In the genomic region with DNA sequence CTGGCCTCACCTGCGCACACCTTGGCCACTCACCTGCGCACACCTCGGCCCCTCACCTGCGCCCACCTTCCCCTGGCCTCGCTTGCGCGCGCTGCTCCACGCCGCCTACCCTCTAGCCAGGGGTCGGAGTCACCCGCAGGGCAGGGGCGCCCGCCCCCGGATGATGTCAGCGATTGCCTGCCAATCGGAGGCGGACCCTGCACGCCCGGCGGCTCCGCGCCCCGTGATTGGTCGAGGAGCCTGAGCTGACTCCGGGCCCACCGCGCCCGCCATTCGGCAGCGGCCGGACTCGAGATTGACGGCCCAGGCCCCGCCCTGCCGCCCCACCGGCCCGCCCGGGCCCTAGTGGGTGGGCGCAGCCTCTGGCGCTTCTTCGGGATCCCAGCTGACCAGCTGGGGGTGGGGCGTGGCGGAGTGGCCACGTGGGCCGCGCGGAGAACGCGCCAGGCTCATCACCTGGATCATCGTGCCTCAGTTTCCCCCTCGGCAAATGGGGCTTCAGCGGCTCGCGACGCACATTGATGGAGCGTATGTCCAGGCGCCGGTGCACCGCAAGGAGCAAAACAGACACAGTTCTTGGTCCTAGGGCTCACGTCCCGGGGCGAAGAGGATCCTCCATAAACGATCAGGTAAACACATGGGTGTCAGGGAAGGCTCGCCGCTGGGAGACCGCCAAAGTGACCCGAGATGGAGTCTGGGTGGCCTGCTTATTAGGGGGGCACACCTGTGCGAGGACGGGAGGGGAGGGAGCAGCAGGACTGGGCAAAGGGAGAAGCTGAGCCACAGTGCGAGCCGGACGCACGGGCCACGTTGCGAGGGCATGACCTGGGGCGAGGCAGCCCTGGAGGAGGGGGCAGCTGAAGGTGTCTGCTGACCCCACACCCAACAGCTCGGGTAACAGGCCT, we compare ENCODE assay signal across 8 cellular contexts. TPM values are rescaled to one million over a fixed set of nuclear protein-coding genes. Genes with fewer than 3 reads are reported as not detected.
A peak's percentile ranks its signal among the peaks of the same experiment; 100 is the strongest.
DNase-seq lines count a peak whose midpoint lies in the region; ATAC-seq and TF ChIP-seq lines count a peak whose summit lies in the region.

A gene with protein sequence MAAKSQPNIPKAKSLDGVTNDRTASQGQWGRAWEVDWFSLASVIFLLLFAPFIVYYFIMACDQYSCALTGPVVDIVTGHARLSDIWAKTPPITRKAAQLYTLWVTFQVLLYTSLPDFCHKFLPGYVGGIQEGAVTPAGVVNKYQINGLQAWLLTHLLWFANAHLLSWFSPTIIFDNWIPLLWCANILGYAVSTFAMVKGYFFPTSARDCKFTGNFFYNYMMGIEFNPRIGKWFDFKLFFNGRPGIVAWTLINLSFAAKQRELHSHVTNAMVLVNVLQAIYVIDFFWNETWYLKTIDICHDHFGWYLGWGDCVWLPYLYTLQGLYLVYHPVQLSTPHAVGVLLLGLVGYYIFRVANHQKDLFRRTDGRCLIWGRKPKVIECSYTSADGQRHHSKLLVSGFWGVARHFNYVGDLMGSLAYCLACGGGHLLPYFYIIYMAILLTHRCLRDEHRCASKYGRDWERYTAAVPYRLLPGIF (minus strand): TSS at position 137 of the 905 bp plus-strand sequence. CDS start 3,441 bp downstream, outside the sequence.

- peak within 1 kb of the TSS; percentile 80 for H3K9ac ChIP-seq in mucosa of stomach (ENCODE audit: low read length)

- no peaks in the 10 kb centered on the region for H3K27me3 Mint-ChIP-seq in activated T-cell treated with anti-CD3 and anti-CD28 coated beads, Interleukin-2, amount 50 U/mL, for 24 hours

- peaks cover 70% of the 10 kb centered on the region for H3K36me3 Mint-ChIP-seq in activated T-cell treated with anti-CD3 and anti-CD28 coated beads, Interleukin-2, amount 50 U/mL, for 24 hours (ENCODE audit: low read depth)

- peak within 1 kb of the TSS; percentile 94 for H3K27ac Mint-ChIP-seq in activated T-cell treated with anti-CD3 and anti-CD28 coated beads, Interleukin-2, amount 50 U/mL, for 24 hours

- H3K4me3 Mint-ChIP-seq in activated T-cell treated with anti-CD3 and anti-CD28 coated beads, Interleukin-2, amount 50 U/mL, for 24 hours, result peak within 1 kb of the TSS; percentile 96

- ATAC-seq in GM21723 (IDR thresholded peaks at IDR 0.05; ENCODE audit: unreplicated experiment), result peak; percentile 74

- H3K27me3 ChIP-seq in mucosa of stomach (ENCODE audit: control insufficient read depth, insufficient read depth, low read length), result no peaks in the 10 kb centered on the region

- peaks cover 2% of the 10 kb centered on the region for H3K9me3 Mint-ChIP-seq in activated T-cell treated with anti-CD3 and anti-CD28 coated beads, Interleukin-2, amount 50 U/mL, for 24 hours

- H3K9me3 ChIP-seq in mucosa of stomach (ENCODE audit: control insufficient read depth, low read length), result no peaks in the 10 kb centered on the region

- peak within 1 kb of the TSS; percentile 83 for H3K4me3 ChIP-seq in mucosa of stomach (ENCODE audit: low read length)

- peaks cover 7% of the 10 kb centered on the region for H3K36me3 ChIP-seq in mucosa of stomach (ENCODE audit: control insufficient read depth, insufficient read depth, low read length)

- H3K4me1 Mint-ChIP-seq in activated T-cell treated with anti-CD3 and anti-CD28 coated beads, Interleukin-2, amount 50 U/mL, for 24 hours (ENCODE audit: low read depth), result peaks cover 44% of the 10 kb centered on the region

- peak; percentile 3 for TF ChIP-seq POLR2A in erythroblast (IDR thresholded peaks at IDR 0.05; ENCODE audit: low read length)

- DNase-seq in DMS53 treated with DMSO at 0.1 percent for 48 hours (lab: John Stamatoyannopoulos, UW; ENCODE audit: unreplicated experiment) (peak; percentile 99), KG1 (lab: John Stamatoyannopoulos, UW) (peak; percentile 95), erythroblast (lab: John Stamatoyannopoulos, UW) (peak; percentile 93 to 94)
- DNase-seq in activated T-cell treated with anti-CD3 and anti-CD28 coated beads, Interleukin-2, amount 50 U/mL, for 24 hours, result peak; percentile 96
- DNase-seq in stimulated activated CD8-positive, alpha-beta memory T cell treated with anti-CD3 and anti-CD28 coated beads, Interleukin-7, amount 100 ng/mL, for 1 hour (ENCODE audit: low read depth in 2 of 2), result peak; percentile 78 to 89

- peaks cover 20% of the 10 kb centered on the region for H3K4me1 ChIP-seq in mucosa of stomach (ENCODE audit: control insufficient read depth, insufficient read depth, low read length)

TF ChIP-seq in PFSK-1, 5 proteins besides CTCF, POLR2A, EP300 and RAD21:
- TF ChIP-seq POLR2AphosphoS5 (IDR thresholded peaks at IDR 0.05; ENCODE audit: low read depth, low read length) (peak; percentile 55; the same call in 1 of the 2 replicates), FOXP2 (optimal IDR thresholded peaks at IDR 0.05; ENCODE audit: borderline replicate concordance, extremely low read depth, extremely low read length, insufficient read depth) (peak; percentile 64), SIN3A (IDR thresholded peaks at IDR 0.05; ENCODE audit: borderline replicate concordance, insufficient read depth, low read length) (peak; percentile 94; the same call in 1 of the 2 replicates)
- TF ChIP-seq, protein P1, sequence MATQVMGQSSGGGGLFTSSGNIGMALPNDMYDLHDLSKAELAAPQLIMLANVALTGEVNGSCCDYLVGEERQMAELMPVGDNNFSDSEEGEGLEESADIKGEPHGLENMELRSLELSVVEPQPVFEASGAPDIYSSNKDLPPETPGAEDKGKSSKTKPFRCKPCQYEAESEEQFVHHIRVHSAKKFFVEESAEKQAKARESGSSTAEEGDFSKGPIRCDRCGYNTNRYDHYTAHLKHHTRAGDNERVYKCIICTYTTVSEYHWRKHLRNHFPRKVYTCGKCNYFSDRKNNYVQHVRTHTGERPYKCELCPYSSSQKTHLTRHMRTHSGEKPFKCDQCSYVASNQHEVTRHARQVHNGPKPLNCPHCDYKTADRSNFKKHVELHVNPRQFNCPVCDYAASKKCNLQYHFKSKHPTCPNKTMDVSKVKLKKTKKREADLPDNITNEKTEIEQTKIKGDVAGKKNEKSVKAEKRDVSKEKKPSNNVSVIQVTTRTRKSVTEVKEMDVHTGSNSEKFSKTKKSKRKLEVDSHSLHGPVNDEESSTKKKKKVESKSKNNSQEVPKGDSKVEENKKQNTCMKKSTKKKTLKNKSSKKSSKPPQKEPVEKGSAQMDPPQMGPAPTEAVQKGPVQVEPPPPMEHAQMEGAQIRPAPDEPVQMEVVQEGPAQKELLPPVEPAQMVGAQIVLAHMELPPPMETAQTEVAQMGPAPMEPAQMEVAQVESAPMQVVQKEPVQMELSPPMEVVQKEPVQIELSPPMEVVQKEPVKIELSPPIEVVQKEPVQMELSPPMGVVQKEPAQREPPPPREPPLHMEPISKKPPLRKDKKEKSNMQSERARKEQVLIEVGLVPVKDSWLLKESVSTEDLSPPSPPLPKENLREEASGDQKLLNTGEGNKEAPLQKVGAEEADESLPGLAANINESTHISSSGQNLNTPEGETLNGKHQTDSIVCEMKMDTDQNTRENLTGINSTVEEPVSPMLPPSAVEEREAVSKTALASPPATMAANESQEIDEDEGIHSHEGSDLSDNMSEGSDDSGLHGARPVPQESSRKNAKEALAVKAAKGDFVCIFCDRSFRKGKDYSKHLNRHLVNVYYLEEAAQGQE (IDR thresholded peaks at IDR 0.05; ENCODE audit: insufficient read depth in 1 of 2, low read depth in 2 of 2, low read length in 2 of 2), result no peak

RNA-seq across cellular contexts. Expression of the gene that starts here (rescaled TPM):
- 52.1 TPM for polyA plus RNA-seq in PFSK-1 (2012; ENCODE audit: insufficient read length, low read depth)

Comparison
In these comparisons a context has a peak if more than half of its experiments do, and no peak if none do; other contexts are left out.
1. Peak in every context shown above with its lines: DNase-seq, ATAC-seq and H3K4me3 ChIP-seq.